19 cellular contexts compared by ENCODE assay signal in genomic region chr10:12103743-12104142, GRCh38. TPM values are rescaled to one million over a fixed set of nuclear protein-coding genes. Genes with fewer than 3 reads are reported as not detected.
DNase-seq lines count a peak whose midpoint lies in the region; FAIRE-seq and TF ChIP-seq lines count a peak whose summit lies in the region.
"Had no signal": no experiment of that assay in that cellular context is flagged by ENCODE, and none has a peak within 500 bp of the region (broad histone marks: within the 10 kb centered on the region; RNA-seq: fewer than 3 reads in every experiment).

No MANE protein-coding gene starts in this region.

- no peak for TF ChIP-seq CTCF in NB4 (IDR thresholded peaks at IDR 0.05; ENCODE audit: low read depth, low read length)
- TF ChIP-seq CTCF in osteoblast (IDR thresholded peaks at IDR 0.05; ENCODE audit: extremely low read depth, low read depth, low read length): no peak

- TF ChIP-seq POLR2A in NB4 (IDR thresholded peaks at IDR 0.05; ENCODE audit: extremely low read depth, insufficient read length): no peak

- no peaks in the 10 kb centered on the region for H3K27me3 ChIP-seq in osteoblast (ENCODE audit: insufficient read depth, low read length)

- peaks cover 21% of the 10 kb centered on the region for H3K36me3 ChIP-seq in osteoblast (ENCODE audit: insufficient read depth, low read length)

- peaks cover 39% of the 10 kb centered on the region for H3K36me3 Mint-ChIP-seq in activated T-helper 1 cell treated with anti-CD3 and anti-CD28 coated beads, Interleukin-12 subunit alpha, Interleukin-12 subunit beta, Interleukin-2, Interleukin-4 antibody, amounts not matched to agents 30 ng/mL and 10 ng/mL and 1 ng/mL, durations not matched to agents 14 hours and 24 hours and 36 hours (ENCODE audit: low read depth)

- H3K4me1 ChIP-seq in osteoblast (ENCODE audit: insufficient read depth, low read length): no peaks in the 10 kb centered on the region

- DNase-seq in GM19239 (ENCODE audit: insufficient read length, low spot score): no peak
- peak; percentile 49 for DNase-seq in NB4 (ENCODE audit: low read depth)
- no peak for DNase-seq in activated T-helper 1 cell treated with anti-CD3 and anti-CD28 coated beads, Interleukin-12 subunit alpha, Interleukin-12 subunit beta, Interleukin-2, Interleukin-4 antibody, amounts not matched to agents 30 ng/mL and 10 ng/mL and 1 ng/mL, durations not matched to agents 14 hours and 24 hours and 36 hours (ENCODE audit: low spot score)
- DNase-seq in osteoblast (ENCODE audit: insufficient read length, low spot score, missing footprints): peak; percentile 10
- no peak for DNase-seq in HCEC 1CT
- no peak for DNase-seq in activated CD8-positive, alpha-beta memory T cell treated with anti-CD3 and anti-CD28 coated beads, Interleukin-2, amount 50 U/mL, for 4 hours
- DNase-seq in NCI-H1436 treated with DMSO at 0.1 percent for 48 hours (lab: John Stamatoyannopoulos, UW): no peak
- DNase-seq: DND-41, H7, Karpas-422, NCI-H1105 treated with DMSO at 0.1 percent for 48 hours, NCI-H187, NCI-H2107, NCI-H2227 treated with DMSO at 0.1 percent for 48 hours, NCI-H524, NCI-H82 had no signal

- no peak overlapping the region for H3K4me3 Mint-ChIP-seq in activated T-helper 1 cell treated with anti-CD3 and anti-CD28 coated beads, Interleukin-12 subunit alpha, Interleukin-12 subunit beta, Interleukin-2, Interleukin-4 antibody, amounts not matched to agents 30 ng/mL and 10 ng/mL and 1 ng/mL, durations not matched to agents 14 hours and 24 hours and 36 hours
- H3K4me3 Mint-ChIP-seq: IgD-negative memory B cell had no signal

- H3K4me2 ChIP-seq in osteoblast (ENCODE audit: insufficient read depth, low read length): no peak overlapping the region

- no peaks in the 10 kb centered on the region for H3K4me1 Mint-ChIP-seq in activated T-helper 1 cell treated with anti-CD3 and anti-CD28 coated beads, Interleukin-12 subunit alpha, Interleukin-12 subunit beta, Interleukin-2, Interleukin-4 antibody, amounts not matched to agents 30 ng/mL and 10 ng/mL and 1 ng/mL, durations not matched to agents 14 hours and 24 hours and 36 hours (ENCODE audit: low read depth)

- H3K4me3 ChIP-seq in NB4 (ENCODE audit: low read depth, low read length): no peak overlapping the region
- H3K4me3 ChIP-seq in osteoblast (ENCODE audit: insufficient read depth, low read length): no peak overlapping the region

- no peaks in the 10 kb centered on the region for H3K79me2 ChIP-seq in osteoblast (ENCODE audit: insufficient read depth, low read length)

- FAIRE-seq in GM19239 (lab: Jason Lieb, UNC): peak; percentile 4
- FAIRE-seq: HTR-8/SVneo had no signal

- no peak overlapping the region for H2AFZ ChIP-seq in osteoblast (ENCODE audit: low read length)

- no peaks in the 10 kb centered on the region for H3K9me3 ChIP-seq in osteoblast (ENCODE audit: low read depth, low read length)

- no peak overlapping the region for H3K27ac ChIP-seq in osteoblast (ENCODE audit: low read depth, low read length)
- H3K27ac ChIP-seq: C4-2B had no signal

- H3K27ac Mint-ChIP-seq in activated T-helper 1 cell treated with anti-CD3 and anti-CD28 coated beads, Interleukin-12 subunit alpha, Interleukin-12 subunit beta, Interleukin-2, Interleukin-4 antibody, amounts not matched to agents 30 ng/mL and 10 ng/mL and 1 ng/mL, durations not matched to agents 14 hours and 24 hours and 36 hours: peak overlapping the region; percentile 40
- H3K27ac Mint-ChIP-seq: IgD-negative memory B cell had no signal

- H3K9me3 Mint-ChIP-seq in activated T-helper 1 cell treated with anti-CD3 and anti-CD28 coated beads, Interleukin-12 subunit alpha, Interleukin-12 subunit beta, Interleukin-2, Interleukin-4 antibody, amounts not matched to agents 30 ng/mL and 10 ng/mL and 1 ng/mL, durations not matched to agents 14 hours and 24 hours and 36 hours: no peaks in the 10 kb centered on the region
- H3K9me3 Mint-ChIP-seq: IgD-negative memory B cell had no signal

- intact Hi-C loops in activated T-helper 1 cell treated with anti-CD3 and anti-CD28 coated beads, Interleukin-12 subunit alpha, Interleukin-12 subunit beta, Interleukin-2, Interleukin-4 antibody, amounts not matched to agents 30 ng/mL and 10 ng/mL and 1 ng/mL, durations not matched to agents 14 hours and 24 hours and 36 hours (cut with micrococcal nuclease): no loop called here

- no peaks in the 10 kb centered on the region for H4K20me1 ChIP-seq in osteoblast (ENCODE audit: insufficient read depth, low read length)

- no peaks in the 10 kb centered on the region for H3K27me3 Mint-ChIP-seq in activated T-helper 1 cell treated with anti-CD3 and anti-CD28 coated beads, Interleukin-12 subunit alpha, Interleukin-12 subunit beta, Interleukin-2, Interleukin-4 antibody, amounts not matched to agents 30 ng/mL and 10 ng/mL and 1 ng/mL, durations not matched to agents 14 hours and 24 hours and 36 hours (ENCODE audit: insufficient read depth)
- H3K27me3 Mint-ChIP-seq: IgD-negative memory B cell had no signal

RNA-seq across cellular contexts. Expression of gene SEC61A2, which starts 25.7 kb away (rescaled TPM):
- total RNA-seq in activated T-helper 1 cell treated with anti-CD3 and anti-CD28 coated beads, Interleukin-12 subunit alpha, Interleukin-12 subunit beta, Interleukin-2, Interleukin-4 antibody, amounts not matched to agents 30 ng/mL and 10 ng/mL and 1 ng/mL, durations not matched to agents 14 hours and 24 hours and 36 hours: 21.9 and 22.1 TPM in 2 replicates
- 9.4 and 13.8 TPM in 2 replicates for total RNA-seq in osteoblast

RNA-seq across cellular contexts. Expression of gene DHTKD1, which starts 35.0 kb away (rescaled TPM):
- total RNA-seq in activated T-helper 1 cell treated with anti-CD3 and anti-CD28 coated beads, Interleukin-12 subunit alpha, Interleukin-12 subunit beta, Interleukin-2, Interleukin-4 antibody, amounts not matched to agents 30 ng/mL and 10 ng/mL and 1 ng/mL, durations not matched to agents 14 hours and 24 hours and 36 hours: 19.9 and 22.6 TPM in 2 replicates
- total RNA-seq in osteoblast: 24.5 and 29.3 TPM in 2 replicates

Comparison
In these comparisons a context has a peak if more than half of its experiments do, and no peak if none do; other contexts are left out.
1. DNase-seq: peak in NB4 (single experiment) and osteoblast (single experiment); none in GM19239 (single experiment), activated T-helper 1 cell treated with anti-CD3 and anti-CD28 coated beads, Interleukin-12 subunit alpha, Interleukin-12 subunit beta, Interleukin-2, Interleukin-4 antibody, amounts not matched to agents 30 ng/mL and 10 ng/mL and 1 ng/mL, durations not matched to agents 14 hours and 24 hours and 36 hours (single experiment), HCEC 1CT (single experiment), activated CD8-positive, alpha-beta memory T cell treated with anti-CD3 and anti-CD28 coated beads, Interleukin-2, amount 50 U/mL, for 4 hours (single experiment) and NCI-H1436 treated with DMSO at 0.1 percent for 48 hours (single experiment).